In the genomic region with DNA sequence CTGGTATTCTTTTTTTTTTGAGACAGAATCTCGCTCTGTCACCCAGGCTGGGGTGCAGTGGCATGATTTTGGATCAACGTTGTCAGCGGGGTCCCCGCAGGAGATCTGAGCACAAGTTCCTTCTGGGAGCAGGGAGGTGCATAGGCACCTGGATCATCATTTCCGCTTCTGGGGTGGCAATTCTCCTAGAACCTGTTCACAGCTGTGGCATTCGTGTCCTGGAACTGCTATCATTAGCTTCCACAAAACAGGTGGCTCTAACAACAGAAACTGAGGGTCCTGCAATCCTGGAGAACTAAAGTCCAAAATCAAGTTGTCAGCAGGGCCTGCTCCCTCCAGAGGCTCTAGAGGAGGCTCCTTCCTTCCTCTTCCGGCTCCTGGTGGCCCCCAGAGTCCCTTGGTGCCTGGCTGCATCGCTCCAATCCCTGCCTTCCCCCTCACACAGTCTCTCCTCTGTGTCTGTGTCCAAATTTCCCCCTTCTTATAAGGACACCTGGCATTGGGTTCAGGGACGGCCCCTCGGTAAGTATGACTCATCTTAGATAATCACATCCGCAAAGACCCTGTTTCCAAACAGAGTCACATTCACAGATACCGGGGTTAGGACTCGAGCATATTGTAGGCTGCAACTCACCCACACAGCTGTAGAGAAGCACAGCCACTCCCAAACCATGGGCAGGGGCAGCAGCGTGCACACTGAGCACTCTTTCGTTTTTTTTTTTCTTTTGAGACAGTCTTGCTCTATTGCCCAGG, we compare ENCODE assay signal across 1 cellular context.
TF ChIP-seq lines count a peak whose summit lies in the region.

No MANE protein-coding gene starts in this region.

TF ChIP-seq in HepG2, 621 proteins besides CTCF, POLR2A, EP300 and RAD21 (continued from another document and continues in another):
- TF ChIP-seq TEAD2 (CRISPR knock-in tag; IDR thresholded peaks at IDR 0.05), result no peak
- TF ChIP-seq RFX1 (IDR thresholded peaks at IDR 0.05), result no peak
- TF ChIP-seq CREB1 (IDR thresholded peaks at IDR 0.05), result no peak; the same call in 1 of the 2 replicates
- no peak for TF ChIP-seq CREB1 (CRISPR knock-in tag; IDR thresholded peaks at IDR 0.05)
- no peak for TF ChIP-seq SRY (CRISPR knock-in tag; IDR thresholded peaks at IDR 0.05)
- no peak for TF ChIP-seq ZNF773 (CRISPR knock-in tag; IDR thresholded peaks at IDR 0.05; ENCODE audit: borderline replicate concordance)
- TF ChIP-seq ZFX (CRISPR knock-in tag; IDR thresholded peaks at IDR 0.05; ENCODE audit: low read depth), result peak; percentile 43; the same call in 1 of the 2 replicates
- TF ChIP-seq KMT2B (CRISPR knock-in tag; IDR thresholded peaks at IDR 0.05), result no peak
- no peak for TF ChIP-seq ZNF354B (CRISPR knock-in tag; IDR thresholded peaks at IDR 0.05)
- TF ChIP-seq, protein P1, sequence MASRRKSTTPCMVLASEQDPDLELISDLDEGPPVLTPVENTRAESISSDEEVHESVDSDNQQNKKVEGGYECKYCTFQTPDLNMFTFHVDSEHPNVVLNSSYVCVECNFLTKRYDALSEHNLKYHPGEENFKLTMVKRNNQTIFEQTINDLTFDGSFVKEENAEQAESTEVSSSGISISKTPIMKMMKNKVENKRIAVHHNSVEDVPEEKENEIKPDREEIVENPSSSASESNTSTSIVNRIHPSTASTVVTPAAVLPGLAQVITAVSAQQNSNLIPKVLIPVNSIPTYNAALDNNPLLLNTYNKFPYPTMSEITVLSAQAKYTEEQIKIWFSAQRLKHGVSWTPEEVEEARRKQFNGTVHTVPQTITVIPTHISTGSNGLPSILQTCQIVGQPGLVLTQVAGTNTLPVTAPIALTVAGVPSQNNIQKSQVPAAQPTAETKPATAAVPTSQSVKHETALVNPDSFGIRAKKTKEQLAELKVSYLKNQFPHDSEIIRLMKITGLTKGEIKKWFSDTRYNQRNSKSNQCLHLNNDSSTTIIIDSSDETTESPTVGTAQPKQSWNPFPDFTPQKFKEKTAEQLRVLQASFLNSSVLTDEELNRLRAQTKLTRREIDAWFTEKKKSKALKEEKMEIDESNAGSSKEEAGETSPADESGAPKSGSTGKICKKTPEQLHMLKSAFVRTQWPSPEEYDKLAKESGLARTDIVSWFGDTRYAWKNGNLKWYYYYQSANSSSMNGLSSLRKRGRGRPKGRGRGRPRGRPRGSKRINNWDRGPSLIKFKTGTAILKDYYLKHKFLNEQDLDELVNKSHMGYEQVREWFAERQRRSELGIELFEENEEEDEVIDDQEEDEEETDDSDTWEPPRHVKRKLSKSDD (CRISPR knock-in tag; IDR thresholded peaks at IDR 0.05; ENCODE audit: low read depth), result no peak
- no peak for TF ChIP-seq ZNF605 (CRISPR knock-in tag; IDR thresholded peaks at IDR 0.05)
- 0 out of 2 replicates have a peak, but pooled peaks have one; percentile 18 for TF ChIP-seq ZSCAN21 (CRISPR knock-in tag; IDR thresholded peaks at IDR 0.05; ENCODE audit: borderline replicate concordance)
- no peak; the same call in 1 of the 2 replicates for TF ChIP-seq ZNF788 (CRISPR knock-in tag; IDR thresholded peaks at IDR 0.05; ENCODE audit: borderline replicate concordance)
- no peak for TF ChIP-seq MLLT10 (CRISPR knock-in tag; IDR thresholded peaks at IDR 0.05)
- TF ChIP-seq ZNF614 (CRISPR knock-in tag; IDR thresholded peaks at IDR 0.05; ENCODE audit: borderline replicate concordance), result no peak
- no peak for TF ChIP-seq NFKBIZ (CRISPR knock-in tag; IDR thresholded peaks at IDR 0.05)
- TF ChIP-seq, protein P2, sequence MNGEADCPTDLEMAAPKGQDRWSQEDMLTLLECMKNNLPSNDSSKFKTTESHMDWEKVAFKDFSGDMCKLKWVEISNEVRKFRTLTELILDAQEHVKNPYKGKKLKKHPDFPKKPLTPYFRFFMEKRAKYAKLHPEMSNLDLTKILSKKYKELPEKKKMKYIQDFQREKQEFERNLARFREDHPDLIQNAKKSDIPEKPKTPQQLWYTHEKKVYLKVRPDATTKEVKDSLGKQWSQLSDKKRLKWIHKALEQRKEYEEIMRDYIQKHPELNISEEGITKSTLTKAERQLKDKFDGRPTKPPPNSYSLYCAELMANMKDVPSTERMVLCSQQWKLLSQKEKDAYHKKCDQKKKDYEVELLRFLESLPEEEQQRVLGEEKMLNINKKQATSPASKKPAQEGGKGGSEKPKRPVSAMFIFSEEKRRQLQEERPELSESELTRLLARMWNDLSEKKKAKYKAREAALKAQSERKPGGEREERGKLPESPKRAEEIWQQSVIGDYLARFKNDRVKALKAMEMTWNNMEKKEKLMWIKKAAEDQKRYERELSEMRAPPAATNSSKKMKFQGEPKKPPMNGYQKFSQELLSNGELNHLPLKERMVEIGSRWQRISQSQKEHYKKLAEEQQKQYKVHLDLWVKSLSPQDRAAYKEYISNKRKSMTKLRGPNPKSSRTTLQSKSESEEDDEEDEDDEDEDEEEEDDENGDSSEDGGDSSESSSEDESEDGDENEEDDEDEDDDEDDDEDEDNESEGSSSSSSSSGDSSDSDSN (CRISPR knock-in tag; IDR thresholded peaks at IDR 0.05), result no peak; the same call in none of the 2 replicates
- TF ChIP-seq, protein P3, sequence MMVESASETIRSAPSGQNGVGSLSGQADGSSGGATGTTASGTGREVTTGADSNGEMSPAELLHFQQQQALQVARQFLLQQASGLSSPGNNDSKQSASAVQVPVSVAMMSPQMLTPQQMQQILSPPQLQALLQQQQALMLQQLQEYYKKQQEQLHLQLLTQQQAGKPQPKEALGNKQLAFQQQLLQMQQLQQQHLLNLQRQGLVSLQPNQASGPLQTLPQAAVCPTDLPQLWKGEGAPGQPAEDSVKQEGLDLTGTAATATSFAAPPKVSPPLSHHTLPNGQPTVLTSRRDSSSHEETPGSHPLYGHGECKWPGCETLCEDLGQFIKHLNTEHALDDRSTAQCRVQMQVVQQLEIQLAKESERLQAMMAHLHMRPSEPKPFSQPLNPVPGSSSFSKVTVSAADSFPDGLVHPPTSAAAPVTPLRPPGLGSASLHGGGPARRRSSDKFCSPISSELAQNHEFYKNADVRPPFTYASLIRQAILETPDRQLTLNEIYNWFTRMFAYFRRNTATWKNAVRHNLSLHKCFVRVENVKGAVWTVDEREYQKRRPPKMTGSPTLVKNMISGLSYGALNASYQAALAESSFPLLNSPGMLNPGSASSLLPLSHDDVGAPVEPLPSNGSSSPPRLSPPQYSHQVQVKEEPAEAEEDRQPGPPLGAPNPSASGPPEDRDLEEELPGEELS (CRISPR knock-in tag; IDR thresholded peaks at IDR 0.05), result no peak
- TF ChIP-seq, protein P4, sequence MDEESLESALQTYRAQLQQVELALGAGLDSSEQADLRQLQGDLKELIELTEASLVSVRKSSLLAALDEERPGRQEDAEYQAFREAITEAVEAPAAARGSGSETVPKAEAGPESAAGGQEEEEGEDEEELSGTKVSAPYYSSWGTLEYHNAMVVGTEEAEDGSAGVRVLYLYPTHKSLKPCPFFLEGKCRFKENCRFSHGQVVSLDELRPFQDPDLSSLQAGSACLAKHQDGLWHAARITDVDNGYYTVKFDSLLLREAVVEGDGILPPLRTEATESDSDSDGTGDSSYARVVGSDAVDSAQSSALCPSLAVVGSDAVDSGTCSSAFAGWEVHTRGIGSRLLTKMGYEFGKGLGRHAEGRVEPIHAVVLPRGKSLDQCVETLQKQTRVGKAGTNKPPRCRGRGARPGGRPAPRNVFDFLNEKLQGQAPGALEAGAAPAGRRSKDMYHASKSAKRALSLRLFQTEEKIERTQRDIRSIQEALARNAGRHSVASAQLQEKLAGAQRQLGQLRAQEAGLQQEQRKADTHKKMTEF (CRISPR knock-in tag; IDR thresholded peaks at IDR 0.05), result no peak
- no peak for TF ChIP-seq ZNF563 (CRISPR knock-in tag; IDR thresholded peaks at IDR 0.05)
- TF ChIP-seq WIZ (CRISPR knock-in tag; IDR thresholded peaks at IDR 0.05), result no peak
- TF ChIP-seq ZNF142 (CRISPR knock-in tag; IDR thresholded peaks at IDR 0.05), result no peak
- TF ChIP-seq MIER3 (CRISPR knock-in tag; IDR thresholded peaks at IDR 0.05; ENCODE audit: borderline replicate concordance), result no peak
- no peak for TF ChIP-seq RORA (CRISPR knock-in tag; IDR thresholded peaks at IDR 0.05)
- TF ChIP-seq FOXP1 (IDR thresholded peaks at IDR 0.05), result no peak
- TF ChIP-seq FOXP1 (CRISPR knock-in tag; IDR thresholded peaks at IDR 0.05), result 0 out of 2 replicates have a peak, but pooled peaks have one; percentile 14
- no peak for TF ChIP-seq RNF2 (conservative IDR thresholded peaks at IDR 0.05; ENCODE audit: low read depth)
- no peak for TF ChIP-seq ZNF460 (CRISPR knock-in tag; IDR thresholded peaks at IDR 0.05; ENCODE audit: borderline replicate concordance)
- TF ChIP-seq ZSCAN25 (CRISPR knock-in tag; IDR thresholded peaks at IDR 0.05), result no peak
- TF ChIP-seq SRSF4 (IDR thresholded peaks at IDR 0.05; ENCODE audit: low read depth, low read length, poor library complexity, severe bottlenecking), result no peak
- TF ChIP-seq GTF2F1 (IDR thresholded peaks at IDR 0.05; ENCODE audit: low read length), result no peak
- TF ChIP-seq, protein P5, sequence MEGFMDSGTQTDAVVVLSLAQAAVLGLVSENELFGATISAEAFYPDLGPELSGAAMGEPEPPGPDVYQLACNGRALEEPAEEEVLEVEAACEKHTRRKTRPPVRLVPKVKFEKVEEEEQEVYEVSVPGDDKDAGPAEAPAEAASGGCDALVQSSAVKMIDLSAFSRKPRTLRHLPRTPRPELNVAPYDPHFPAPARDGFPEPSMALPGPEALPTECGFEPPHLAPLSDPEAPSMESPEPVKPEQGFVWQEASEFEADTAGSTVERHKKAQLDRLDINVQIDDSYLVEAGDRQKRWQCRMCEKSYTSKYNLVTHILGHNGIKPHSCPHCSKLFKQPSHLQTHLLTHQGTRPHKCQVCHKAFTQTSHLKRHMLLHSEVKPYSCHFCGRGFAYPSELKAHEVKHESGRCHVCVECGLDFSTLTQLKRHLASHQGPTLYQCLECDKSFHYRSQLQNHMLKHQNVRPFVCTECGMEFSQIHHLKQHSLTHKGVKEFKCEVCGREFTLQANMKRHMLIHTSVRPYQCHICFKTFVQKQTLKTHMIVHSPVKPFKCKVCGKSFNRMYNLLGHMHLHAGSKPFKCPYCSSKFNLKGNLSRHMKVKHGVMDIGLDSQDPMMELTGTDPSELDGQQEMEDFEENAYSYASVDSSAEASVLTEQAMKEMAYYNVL (CRISPR knock-in tag; IDR thresholded peaks at IDR 0.05; ENCODE audit: borderline replicate concordance), result no peak
- no peak for TF ChIP-seq THAP9 (CRISPR knock-in tag; IDR thresholded peaks at IDR 0.05; ENCODE audit: borderline replicate concordance)
- no peak for TF ChIP-seq THAP7 (CRISPR knock-in tag; IDR thresholded peaks at IDR 0.05)
- TF ChIP-seq PCBP2 (optimal IDR thresholded peaks at IDR 0.05; ENCODE audit: low read depth, low read length, poor library complexity, severe bottlenecking), result no peak
- TF ChIP-seq KDM1A (CRISPR knock-in tag; IDR thresholded peaks at IDR 0.05), result no peak
- no peak for TF ChIP-seq ZNF207 (IDR thresholded peaks at IDR 0.05; ENCODE audit: borderline replicate concordance)
